Comparison of ENCODE assay signal across 8 cellular contexts in the genomic region with DNA sequence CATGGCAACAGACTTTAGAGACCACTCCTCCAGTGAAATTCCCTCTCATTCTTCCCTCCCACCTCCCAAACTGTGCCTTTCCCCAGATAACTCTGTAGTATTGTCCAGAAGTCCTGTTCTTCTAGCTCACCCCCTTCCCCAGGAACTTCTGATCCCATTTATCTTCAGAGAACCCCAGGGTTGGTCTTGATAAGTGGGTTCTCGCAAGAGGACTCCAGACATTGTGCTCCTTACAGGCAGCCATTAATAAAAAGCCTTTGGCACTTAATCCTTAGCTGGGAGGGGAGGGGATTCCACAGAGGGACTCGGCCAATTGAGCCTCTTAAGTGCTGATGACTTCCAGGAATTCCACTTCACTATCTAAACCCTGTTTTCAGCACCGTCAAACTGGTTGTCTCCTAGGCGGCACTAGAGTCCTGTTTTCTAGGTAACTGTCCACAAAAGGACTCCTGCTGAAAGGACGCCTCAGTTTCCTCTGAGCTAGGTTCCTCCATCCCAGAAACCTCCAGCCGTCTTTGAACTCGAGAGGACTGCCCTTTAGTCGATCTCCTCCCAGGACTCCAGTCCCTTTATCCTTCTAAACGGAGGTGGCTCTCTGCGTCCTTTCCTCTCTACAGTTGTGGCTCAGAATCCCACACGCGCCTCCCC. TPM values are rescaled to one million over a fixed set of nuclear protein-coding genes. Genes with fewer than 3 reads are reported as not detected.
DNase-seq lines count a peak whose midpoint lies in the region; ATAC-seq, FAIRE-seq and TF ChIP-seq lines count a peak whose summit lies in the region.

No MANE protein-coding gene starts in this region.

- intact Hi-C loops in posterior vena cava (cut with DNase I): no loop called here

- WGBS in A549 (ENCODE audit: missing lambda C conversion rate): 17% methylated on average over 12 of the region's 12 CpGs

- peaks cover 16% of the 10 kb centered on the region for H3K27me3 Mint-ChIP-seq in activated T-helper 17 cell treated with anti-CD3 and anti-CD28 coated beads, Interleukin-2, amount 50 U/mL, for 72 hours

- peaks cover 47% of the 10 kb centered on the region for H3K4me1 Mint-ChIP-seq in activated T-helper 17 cell treated with anti-CD3 and anti-CD28 coated beads, Interleukin-2, amount 50 U/mL, for 72 hours

- no peak; a peak in 1 of 5 replicates for TF ChIP-seq RAD21 in A549 (conservative IDR thresholded peaks at IDR 0.05 in 1 of 2, IDR thresholded peaks at IDR 0.05 in 1 of 2)

- DNase-seq in A549 (ENCODE audit: low read depth in 1 of 2, low spot score in 1 of 2) (peak in 1 of 2 experiments; percentile 76), HCEC 1CT (peak; percentile 56), superior temporal gyrus (ENCODE audit: extremely low spot score) (peak; percentile 49), posterior vena cava (ENCODE audit: low spot score) (no peak), KG1 (lab: John Stamatoyannopoulos, UW) (no peak), NOMO-1 treated with dmso at 0.1 percent for 144 hours (lab: John Stamatoyannopoulos, UW; ENCODE audit: unreplicated experiment) (no peak)

- no peaks in the 10 kb centered on the region for H3K9me3 Mint-ChIP-seq in activated T-helper 17 cell treated with anti-CD3 and anti-CD28 coated beads, Interleukin-2, amount 50 U/mL, for 72 hours

- no peaks in the 10 kb centered on the region for H3K36me3 Mint-ChIP-seq in activated T-helper 17 cell treated with anti-CD3 and anti-CD28 coated beads, Interleukin-2, amount 50 U/mL, for 72 hours (ENCODE audit: low read depth)

- no peak for TF ChIP-seq EP300 in A549 (IDR thresholded peaks at IDR 0.05)

- H3K9me3 ChIP-seq in A549: no peaks in the 10 kb centered on the region

- peak; percentile 20; the same call in 1 of the 3 replicates for TF ChIP-seq CTCF in A549 (IDR thresholded peaks at IDR 0.05)

- POLR2A ChIA-PET in A549 (lab: Yijun Ruan, JAX): interaction anchor here (0.8 to 2.8 kb wide), 14 partner anchors 8 to 177 kb away, joined by 3 to 35 read pairs (median 5); partner anchors contain the start of genes ACTMAP, BLVRB, RAB4B and SERTAD1

- peak overlapping the region; percentile 55 to 85 for H3K27ac ChIP-seq in A549

- H3K27ac Mint-ChIP-seq in activated T-helper 17 cell treated with anti-CD3 and anti-CD28 coated beads, Interleukin-2, amount 50 U/mL, for 72 hours: no peak overlapping the region

- CTCF ChIA-PET in A549 (lab: Yijun Ruan, JAX): interaction anchor here (0.8 to 35.2 kb wide), 35 partner anchors 8 to 846 kb away, joined by 3 to 2247 read pairs (median 6); partner anchors contain the start of genes BLVRB, SERTAD1 and SPTBN4

- H3K4me2 ChIP-seq in A549: peak overlapping the region; percentile 92

- ATAC-seq in A549: peak in 1 of 2 experiments; percentile 1; a peak in 2 of 6 replicates
- no peak for ATAC-seq in activated T-helper 17 cell treated with anti-CD3 and anti-CD28 coated beads, Interleukin-2, amount 50 U/mL, for 72 hours (replicated peaks)

- H3K4me1 ChIP-seq in A549: peaks cover 60% of the 10 kb centered on the region

- peak; percentile 95 for FAIRE-seq in A549 (lab: Jason Lieb, UNC)

- TF ChIP-seq POLR2A in A549 (IDR thresholded peaks at IDR 0.05; ENCODE audit: low read length): no peak

- peak overlapping the region; percentile 36 for H3K4me3 ChIP-seq in A549
- H3K4me3 ChIP-seq in iPS-11a (ENCODE audit: low read depth, low read length): peak overlapping the region; percentile 30

- peak overlapping the region; percentile 97 for H3K4me3 Mint-ChIP-seq in activated T-helper 17 cell treated with anti-CD3 and anti-CD28 coated beads, Interleukin-2, amount 50 U/mL, for 72 hours

TF ChIP-seq in A549, 52 proteins besides CTCF, POLR2A, EP300 and RAD21:
- TF ChIP-seq TFCP2L1 (CRISPR knock-in tag; IDR thresholded peaks at IDR 0.05) (0 out of 2 replicates have a peak, but pooled peaks have one; percentile 29), HMGXB4 (CRISPR knock-in tag; IDR thresholded peaks at IDR 0.05; ENCODE audit: borderline replicate concordance) (0 out of 2 replicates have a peak, but pooled peaks have one; percentile 9), FOSL2 (IDR thresholded peaks at IDR 0.05) (no peak), FOSL2 (CRISPR knock-in tag; IDR thresholded peaks at IDR 0.05) (peak; percentile 4; the same call in 1 of the 2 replicates), EHF (CRISPR knock-in tag; IDR thresholded peaks at IDR 0.05) (no peak), FOSB (CRISPR knock-in tag; IDR thresholded peaks at IDR 0.05) (no peak)
TF ChIP-seq in A549: peak in this region for 3.

RNA-seq across cellular contexts. Expression of gene LTBP4, which starts 2.0 kb away (rescaled TPM):
- polyA plus RNA-seq in A549 (2011; rRNA removed): 23.1 and 32.0 TPM in 2 replicates
- polyA plus RNA-seq in A549 (2012; cell fraction: cytosol; rRNA removed): 65.2 and 69.3 TPM in 2 replicates
- polyA plus RNA-seq in A549 (2012; cell fraction: nucleus; rRNA removed): 475 and 611 TPM in 2 replicates
- polyA plus RNA-seq in A549 (2017; fragmentation: RNase III; extraction: RNeasy Plus Mini Kit Qiagen cat#74134 plus additional on column Dnase treatment): 37.7 to 51.1 TPM (median 43.2 TPM) in 3 replicates
- 16.3 and 26.9 TPM in 2 replicates for polyA minus RNA-seq in A549 (2011; rRNA and poly(A)+ RNA removed)
- 100 to 1,000 TPM; 117 to 331 TPM for total RNA-seq in activated T-helper 17 cell treated with anti-CD3 and anti-CD28 coated beads, Interleukin-2, amount 50 U/mL, for 72 hours
- total RNA-seq in posterior vena cava: 100 to 1,000 TPM; 200 to 265 TPM

RNA-seq across cellular contexts. Expression of gene SHKBP1, which starts 26.5 kb away (rescaled TPM):
- polyA plus RNA-seq in A549 (2011; rRNA removed) (75.2 and 79.7 TPM in 2 replicates), A549 (2017; fragmentation: RNase III; extraction: RNeasy Plus Mini Kit Qiagen cat#74134 plus additional on column Dnase treatment) (94.9 to 128 TPM (median 123 TPM) in 3 replicates)
- 163 and 237 TPM in 2 replicates for polyA plus RNA-seq in A549 (2012; cell fraction: cytosol; rRNA removed)
- 317 and 432 TPM in 2 replicates for polyA plus RNA-seq in A549 (2012; cell fraction: nucleus; rRNA removed)
- 133 and 167 TPM in 2 replicates for polyA minus RNA-seq in A549 (2011; rRNA and poly(A)+ RNA removed)
- total RNA-seq in activated T-helper 17 cell treated with anti-CD3 and anti-CD28 coated beads, Interleukin-2, amount 50 U/mL, for 72 hours: 100 to 1,000 TPM; 113 to 126 TPM
- 10 to 100 TPM; 43.8 to 45.3 TPM for total RNA-seq in posterior vena cava

Comparison
In these comparisons a context has a peak if more than half of its experiments do, and no peak if none do; other contexts are left out.
1. DNase-seq: peak in HCEC 1CT (single experiment) and superior temporal gyrus (single experiment); none in posterior vena cava (single experiment), KG1 (single experiment) and NOMO-1 treated with dmso at 0.1 percent for 144 hours (single experiment).